15 cellular contexts compared by ENCODE assay signal in genomic region chr17:83088451-83089321, GRCh38. TPM values are rescaled to one million over a fixed set of nuclear protein-coding genes. Genes with fewer than 3 reads are reported as not detected.
A peak's percentile ranks its signal among the peaks of the same experiment; 100 is the strongest.
DNase-seq lines count a peak whose midpoint lies in the region; ATAC-seq and TF ChIP-seq lines count a peak whose summit lies in the region.
"Had no signal": no experiment of that assay in that cellular context is flagged by ENCODE, and none has a peak within 500 bp of the region (broad histone marks: within the 10 kb centered on the region; RNA-seq: fewer than 3 reads in every experiment).

No MANE protein-coding gene starts in this region.

- H3K4me1 Mint-ChIP-seq in type B pancreatic cell (ENCODE audit: unreplicated experiment): peaks cover 35% of the 10 kb centered on the region

- WGBS in spleen, 5 donors: 58 to 75% (median 72%) methylated on average over 26 to 29 of the region's 29 CpGs

- peak overlapping the region; percentile 36 for H3K27ac ChIP-seq in left ventricle myocardium inferior (replicated peaks)
- H3K27ac ChIP-seq in colonic mucosa: peak overlapping the region; percentile 66
- H3K27ac ChIP-seq in spleen: no peak overlapping the region
- H3K27ac ChIP-seq: BLaER1 had no signal

- H3K27me3 ChIP-seq in left ventricle myocardium inferior (ENCODE audit: low read depth) (no peaks in the 10 kb centered on the region), colonic mucosa (no peaks in the 10 kb centered on the region), spleen (replicated peaks in 1 of 7) (no peaks in the 10 kb centered on the region)
- H3K27me3 ChIP-seq: BLaER1, pancreas had no signal

- no peak overlapping the region for H3K4me3 ChIP-seq in left ventricle myocardium inferior
- H3K4me3 ChIP-seq in colonic mucosa: no peak overlapping the region
- H3K4me3 ChIP-seq in mucosa of descending colon: no peak overlapping the region
- H3K4me3 ChIP-seq in spleen: peak overlapping the region in 1 of 8 donors; percentile 6
- H3K4me3 ChIP-seq: BLaER1, pancreas had no signal

- intact Hi-C loops in left ventricle myocardium inferior (cut with micrococcal nuclease): no loop called here
- intact Hi-C loops in Right ventricle myocardium superior (cut with DNase I): no loop called here
- intact Hi-C loops in colonic mucosa (cut with DNase I): no loop called here
- intact Hi-C loops in mucosa of descending colon (cut with DNase I, micrococcal nuclease): no loop called here
- intact Hi-C loops in spleen (cut with DNase I; ENCODE audit: low total_unique reads): no loop called here

- H3K36me3 ChIP-seq in left ventricle myocardium inferior (peaks cover 24% of the 10 kb centered on the region), colonic mucosa (peaks cover 6% of the 10 kb centered on the region), mucosa of descending colon (ENCODE audit: low read depth) (peaks cover 3% of the 10 kb centered on the region), spleen (peaks cover 0 to 84% (median 12%) of the 10 kb centered on the region in 6 donors)
- H3K36me3 ChIP-seq: pancreas had no signal

- no peak for ATAC-seq in Right ventricle myocardium superior (ENCODE audit: poor library complexity)
- ATAC-seq in mucosa of descending colon: peak; percentile 25
- ATAC-seq: pancreas had no signal

- DNase-seq in left ventricle myocardium inferior (no peak), Right ventricle myocardium superior (no peak), colonic mucosa (peak; percentile 61), mucosa of descending colon (peak in 1 of 3 donors; percentile 65), type B pancreatic cell (ENCODE audit: extremely low spot score, unreplicated experiment) (no peak), HuH-7.5 (ENCODE audit: low spot score) (no peak), D341Med (ENCODE audit: low spot score) (no peak), spleen (no peak)
- DNase-seq: activated CD4-positive, alpha-beta T cell treated with anti-CD3 and anti-CD28 coated beads, Interleukin-2, amount 50 U/mL, for 1 hour; activated naive CD4-positive, alpha-beta T cell; DMS153; NCI-H146; pancreas; SK-N-SH had no signal

- peaks cover 18% of the 10 kb centered on the region for H3K36me3 Mint-ChIP-seq in type B pancreatic cell

- no peak for TF ChIP-seq POLR2A in spleen (IDR thresholded peaks at IDR 0.05)

- peaks cover 2% of the 10 kb centered on the region for H3K27me3 Mint-ChIP-seq in type B pancreatic cell

- no peaks in the 10 kb centered on the region for H3K9me3 Mint-ChIP-seq in type B pancreatic cell

- H3K9ac ChIP-seq in colonic mucosa (ENCODE audit: low read depth in 2 of 2, low read length in 2 of 2): peak overlapping the region; percentile 53 to 74
- H3K9ac ChIP-seq: BLaER1, SK-N-SH had no signal

- TF ChIP-seq CTCF in left ventricle myocardium inferior (IDR thresholded peaks at IDR 0.05; ENCODE audit: borderline replicate concordance) (no peak), colonic mucosa (IDR thresholded peaks at IDR 0.05) (no peak), mucosa of descending colon (IDR thresholded peaks at IDR 0.05) (no peak), type B pancreatic cell (conservative IDR thresholded peaks at IDR 0.05) (no peak), spleen (IDR thresholded peaks at IDR 0.05 in 8 of 11, conservative IDR thresholded peaks at IDR 0.05 in 3 of 11) (no peak)

- H3K9me3 ChIP-seq in left ventricle myocardium inferior (replicated peaks): no peaks in the 10 kb centered on the region
- no peaks in the 10 kb centered on the region for H3K9me3 ChIP-seq in colonic mucosa
- no peaks in the 10 kb centered on the region for H3K9me3 ChIP-seq in mucosa of descending colon
- no peaks in the 10 kb centered on the region for H3K9me3 ChIP-seq in spleen
- H3K9me3 ChIP-seq: BLaER1, pancreas, SK-N-SH had no signal

- H3K4me1 ChIP-seq in left ventricle myocardium inferior (peaks cover 89% of the 10 kb centered on the region), colonic mucosa (peaks cover 30% of the 10 kb centered on the region), mucosa of descending colon (ENCODE audit: low read depth) (peaks cover 50% of the 10 kb centered on the region), spleen (peaks cover 6 to 69% (median 32%) of the 10 kb centered on the region in 6 donors)

- peak overlapping the region; percentile 89 for H3K4me3 Mint-ChIP-seq in type B pancreatic cell

- H3K27ac Mint-ChIP-seq in type B pancreatic cell: peak overlapping the region; percentile 99

RNA-seq across cellular contexts. Expression of gene METRNL, which starts 9.3 kb away (rescaled TPM):
- 75.2 TPM for total RNA-seq in left ventricle myocardium inferior
- total RNA-seq in Right ventricle myocardium superior: 70.3 TPM
- 10 to 100 TPM; 84.2 to 87.2 TPM for total RNA-seq in colonic mucosa
- 100 to 1,000 TPM in 2 of 3 donors, 10 to 100 TPM in 1; 78.6 to 134 (median 116) TPM for total RNA-seq in mucosa of descending colon
- 76.2 and 145 TPM in 2 replicates for total RNA-seq in type B pancreatic cell (ENCODE audit: low replicate concordance)
- 10 to 100 TPM; 14.7 to 51.2 (median 38.5) TPM for total RNA-seq in spleen
- 10 to 100 TPM; 15.3 to 26.5 (median 21.8) TPM for polyA plus RNA-seq in spleen

Comparison
In these comparisons a context has a peak if more than half of its experiments do, and no peak if none do; other contexts are left out.
1. H3K27ac ChIP-seq: peak in left ventricle myocardium inferior (single experiment) and colonic mucosa (single experiment); none in spleen (0 of 8).